14 cellular contexts compared by ENCODE assay signal in the genomic region with DNA sequence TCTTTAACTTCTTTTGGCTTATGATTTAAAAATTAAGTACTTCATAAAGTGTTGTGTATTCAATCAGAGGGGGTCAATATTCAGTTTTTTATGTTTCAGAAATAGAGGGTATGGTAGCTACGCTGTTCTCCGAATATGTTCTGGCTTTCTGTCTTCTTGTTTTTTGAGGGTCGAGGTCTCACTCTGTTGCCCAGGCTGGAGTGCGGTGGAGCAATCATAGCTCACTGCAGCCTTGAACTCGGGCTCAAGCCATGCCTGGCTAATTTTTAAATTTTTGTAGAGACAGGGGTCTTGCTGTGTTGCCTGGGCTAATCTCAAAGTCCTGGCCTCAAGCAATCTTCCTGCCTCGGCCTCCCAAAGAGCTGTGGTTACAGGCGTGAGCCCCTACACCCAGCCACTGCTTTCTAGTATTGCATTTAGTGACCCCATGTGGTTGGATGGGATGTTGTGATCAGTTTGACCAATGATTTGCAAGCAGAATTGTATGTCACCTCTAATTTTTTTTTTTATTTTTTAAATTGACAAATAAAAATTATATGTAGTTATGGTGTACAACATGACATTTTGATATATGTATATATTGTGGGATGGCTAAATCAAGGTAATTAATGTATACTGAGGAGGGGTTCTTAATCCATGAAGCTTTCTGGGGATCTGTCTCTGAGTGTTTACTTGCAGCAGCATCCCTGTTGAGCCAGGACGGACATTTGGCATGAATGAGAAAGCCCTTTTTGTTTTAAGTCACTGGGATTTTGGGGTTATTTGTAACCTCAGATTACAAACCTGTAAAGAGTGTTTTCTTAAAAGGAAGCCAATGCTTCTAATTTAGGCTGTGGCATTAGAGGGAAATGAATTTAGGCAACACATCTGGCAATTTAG. TPM values are rescaled to one million over a fixed set of nuclear protein-coding genes. Genes with fewer than 3 reads are reported as not detected.
DNase-seq lines count a peak whose midpoint lies in the region; ATAC-seq and TF ChIP-seq lines count a peak whose summit lies in the region.
"Had no signal": no experiment of that assay in that cellular context is flagged by ENCODE, and none has a peak within 500 bp of the region (broad histone marks: within the 10 kb centered on the region; RNA-seq: fewer than 3 reads in every experiment).

No MANE protein-coding gene starts in this region.

- no peak overlapping the region for H3K4me2 ChIP-seq in HCT116 (ENCODE audit: low read length)
- H3K4me2 ChIP-seq in SK-N-SH = no peak overlapping the region

- H4K20me1 ChIP-seq in HCT116 (ENCODE audit: insufficient read depth) = no peaks in the 10 kb centered on the region
- no peaks in the 10 kb centered on the region for H4K20me1 ChIP-seq in SK-N-SH (ENCODE audit: insufficient read depth)

- DNase-seq in ELR (ENCODE audit: low read depth) (peak; percentile 19), HCT116 (ENCODE audit: low read depth, low spot score) (no peak), SK-N-SH (no peak), iris pigment epithelial cell (ENCODE audit: low read depth) (peak; percentile 37), mesenteric fat pad (ENCODE audit: low spot score) (no peak), hippocampal formation (lab: John Stamatoyannopoulos, UW) (no peak), SKM-1 treated with dmso at 0.1 percent for 144 hours (lab: John Stamatoyannopoulos, UW; ENCODE audit: unreplicated experiment) (no peak)
- DNase-seq: glutamatergic neuron; NCI-H1694 treated with DMSO at 0.1 percent for 48 hours; stimulated activated CD4-positive, alpha-beta T cell treated with anti-CD3 and anti-CD28 coated beads, Interleukin-2, amount 100 ng/mL, for 48 hours; testis had no signal

- intact Hi-C loops in HCT116 (cut with micrococcal nuclease) = loop anchor here (10.0 kb wide), 1 partner anchor 478 kb away; no protein-coding TSS in a partner anchor

- H3K9me3 ChIP-seq in HCT116 (ENCODE audit: control insufficient read depth in 1 of 2, insufficient read depth in 1 of 2, low read depth in 1 of 2, low read length in 2 of 2) (no peaks in the 10 kb centered on the region), SK-N-SH (no peaks in the 10 kb centered on the region)
- H3K9me3 ChIP-seq: breast epithelium, testis had no signal

- H3K36me3 ChIP-seq in HCT116 (ENCODE audit: control insufficient read depth in 1 of 2, insufficient read depth in 2 of 2, low read length in 2 of 2) (no peaks in the 10 kb centered on the region), SK-N-SH (replicated peaks in 1 of 2; ENCODE audit: control insufficient read depth in 1 of 2, insufficient read depth in 2 of 2, low read length in 1 of 2) (no peaks in the 10 kb centered on the region)
- H3K36me3 ChIP-seq: breast epithelium had no signal

- H3K9me2 ChIP-seq in HCT116 (ENCODE audit: insufficient read depth) (no peaks in the 10 kb centered on the region), SK-N-SH (no peaks in the 10 kb centered on the region)

- H3K27me3 ChIP-seq in HCT116 (ENCODE audit: insufficient read depth, low read length) = no peaks in the 10 kb centered on the region
- no peaks in the 10 kb centered on the region for H3K27me3 ChIP-seq in SK-N-SH (ENCODE audit: insufficient read depth)
- H3K27me3 ChIP-seq: breast epithelium, testis had no signal

- no peak overlapping the region for H2AFZ ChIP-seq in HCT116 (ENCODE audit: low read depth, low read length, poor library complexity, severe bottlenecking)
- no peak overlapping the region; the same call in 1 of the 2 replicates for H2AFZ ChIP-seq in SK-N-SH (ENCODE audit: low read depth)

- no peak overlapping the region for H3K27ac ChIP-seq in HCT116 (ENCODE audit: low read depth, low read length)
- peak overlapping the region in 1 of 2 experiments; percentile 23; a peak in 1 of 4 replicates for H3K27ac ChIP-seq in SK-N-SH (ENCODE audit: low read depth in 2 of 2, low read length in 1 of 2)
- H3K27ac ChIP-seq: breast epithelium, testis had no signal

- ATAC-seq in HCT116 = peak; percentile 77
- no peak for ATAC-seq in HG02970 (IDR thresholded peaks at IDR 0.05; ENCODE audit: low FRiP score, unreplicated experiment)
- ATAC-seq: natural killer cell treated with Interleukin-12 subunit alpha and Interleukin-12 subunit beta and Interleukin-15 and Interleukin-18, amount 100 ng/mL, for 72 hours had no signal

- no peaks in the 10 kb centered on the region for H3K4me1 ChIP-seq in HCT116 (ENCODE audit: control insufficient read depth in 1 of 2, insufficient read depth in 2 of 2, low read length in 2 of 2)
- H3K4me1 ChIP-seq in SK-N-SH (ENCODE audit: control insufficient read depth in 1 of 2, insufficient read depth in 2 of 2, low read depth in 1 of 2, low read length in 1 of 2) = peaks cover 0 to under 1% of the 10 kb centered on the region in 2 experiments; a peak in 1 of 4 replicates
- H3K4me1 ChIP-seq: breast epithelium, testis had no signal

- no peak for TF ChIP-seq EP300 in SK-N-SH (IDR thresholded peaks at IDR 0.05; ENCODE audit: borderline replicate concordance in 1 of 2, low read depth in 1 of 2, low read length in 1 of 2)

- H3K4me3 ChIP-seq in HCT116 (replicated peaks in 1 of 2; ENCODE audit: low read depth in 1 of 2, low read length in 2 of 2) (no peak overlapping the region), SK-N-SH (ENCODE audit: low read depth in 2 of 2, low read length in 1 of 2) (no peak overlapping the region; a peak in 1 of 4 replicates)
- H3K4me3 ChIP-seq: breast epithelium, testis had no signal

- CTCF ChIA-PET in HCT116 (lab: Charles Lee) (interaction anchor here (0.7 kb wide), 1 partner anchor 96 kb away, joined by 3 read pairs; no protein-coding TSS in a partner anchor), SK-N-SH (lab: Yijun Ruan, JAX) (interaction anchor here (0.7 to 1.4 kb wide), 4 partner anchors 8 to 486 kb away, joined by 3 to 4 read pairs (median 4); no protein-coding TSS in a partner anchor)

- no TSS peak for BruUV-seq in HCT116 (replicated peaks; lab: Mats Ljungman, UMichigan)

- H3F3A ChIP-seq in SK-N-SH (replicated peaks; ENCODE audit: insufficient read depth) = peaks cover 7% of the 10 kb centered on the region

- TF ChIP-seq RAD21 in HCT116 (IDR thresholded peaks at IDR 0.05; ENCODE audit: low read depth) = peak; percentile 56
- peak; percentile 33; the same call in 1 of the 2 replicates for TF ChIP-seq RAD21 in SK-N-SH (IDR thresholded peaks at IDR 0.05; ENCODE audit: low read length)

- TF ChIP-seq CTCF in HCT116 (IDR thresholded peaks at IDR 0.05 in 2 of 3, conservative IDR thresholded peaks at IDR 0.05 in 1 of 3; ENCODE audit: borderline replicate concordance in 1 of 3, insufficient read depth in 1 of 3, low read depth in 2 of 3, low read length in 2 of 3) (peak in 1 of 3 experiments; percentile 24; a peak in 1 of 6 replicates), SK-N-SH (IDR thresholded peaks at IDR 0.05) (0 out of 2 replicates have a peak, but pooled peaks have one; percentile 24)

- POLR2A ChIA-PET in HCT116 (lab: Charles Lee) = no interaction called here
- POLR2A ChIA-PET in SK-N-SH (lab: Yijun Ruan, JAX) = no interaction called here

- RAD21 ChIA-PET in HCT116 (lab: Charles Lee; ENCODE audit: low non-redundant PET in 1 of 2, low total read pairs in 2 of 2, uncharacterized antibody in 2 of 2, unreplicated experiment in 2 of 2) = no interaction called here

- 73% methylated on average over 8 of the region's 8 CpGs for WGBS in SK-N-SH (ENCODE audit: low lambda C conversion rate)

- H3K79me2 ChIP-seq in HCT116 (ENCODE audit: insufficient read depth, low read length) (no peaks in the 10 kb centered on the region), SK-N-SH (ENCODE audit: insufficient read depth) (no peaks in the 10 kb centered on the region)

- no peak overlapping the region for H3K9ac ChIP-seq in HCT116 (ENCODE audit: low read length)
- no peak overlapping the region for H3K9ac ChIP-seq in SK-N-SH

- no peak for TF ChIP-seq POLR2A in HCT116 (IDR thresholded peaks at IDR 0.05; ENCODE audit: borderline replicate concordance, extremely low read depth, insufficient read depth, insufficient read length)

TF ChIP-seq in HCT116, 20 proteins besides CTCF, POLR2A, EP300 and RAD21:
- TF ChIP-seq ZFX (IDR thresholded peaks at IDR 0.05) (no peak), TCF7L2 (IDR thresholded peaks at IDR 0.05; ENCODE audit: borderline replicate concordance, extremely low read depth, insufficient read depth, insufficient read length) (no peak)

TF ChIP-seq in SK-N-SH, 30 proteins besides CTCF, POLR2A, EP300 and RAD21 (continues in another document):
- TF ChIP-seq REST (IDR thresholded peaks at IDR 0.05; ENCODE audit: low read depth, low read length) (no peak), GATA2 (CRISPR knock-in tag; IDR thresholded peaks at IDR 0.05) (no peak), POLR2AphosphoS5 (IDR thresholded peaks at IDR 0.05; ENCODE audit: low read depth, low read length) (no peak), FOXM1 (IDR thresholded peaks at IDR 0.05; ENCODE audit: low read depth) (no peak)

RNA-seq across cellular contexts. Expression of gene DEK, which starts 38.5 kb away (rescaled TPM):
- total RNA-seq in HCT116 (2021; ENCODE audit: unreplicated experiment) (108 TPM), mesenteric fat pad (54.3 TPM)
- 23.7 and 37.0 TPM in 2 replicates for polyA plus RNA-seq in HCT116 (2012)
- 34.2 and 35.7 TPM in 2 replicates for polyA plus RNA-seq in SK-N-SH (2012; rRNA removed)
- 49.1 and 63.6 TPM in 2 replicates for polyA plus RNA-seq in SK-N-SH (2012; cell fraction: cytosol; rRNA removed)
- 14.3 and 22.4 TPM in 2 replicates for polyA plus RNA-seq in SK-N-SH (2012; cell fraction: nucleus; rRNA removed)

Comparison
In these comparisons a context has a peak if more than half of its experiments do, and no peak if none do; other contexts are left out.
1. DNase-seq: peak in ELR (single experiment) and iris pigment epithelial cell (single experiment); none in HCT116 (single experiment), SK-N-SH (single experiment), mesenteric fat pad (single experiment), hippocampal formation (0 of 2) and SKM-1 treated with dmso at 0.1 percent for 144 hours (single experiment).